9 cellular contexts compared by ENCODE assay signal in genomic region chr1:217135569-217135915, GRCh38.
DNase-seq lines count a peak whose midpoint lies in the region; ATAC-seq and TF ChIP-seq lines count a peak whose summit lies in the region.
"Had no signal": no experiment of that assay in that cellular context is flagged by ENCODE, and none has a peak within 500 bp of the region (broad histone marks: within the 10 kb centered on the region; RNA-seq: fewer than 3 reads in every experiment).

No MANE protein-coding gene starts in this region.

- H3K4me3 ChIP-seq in AG09309 (ENCODE audit: control insufficient read depth, low read depth, low read length) (peak overlapping the region; percentile 40), HUES48 (ENCODE audit: low read depth, low read length) (peak overlapping the region; percentile 65), duodenal mucosa (ENCODE audit: low read depth in 1 of 2, low read length in 2 of 2) (peak overlapping the region; percentile 60 to 63), mucosa of rectum (ENCODE audit: low read length in 2 of 2) (peak overlapping the region; percentile 35 to 51)
- H3K4me3 ChIP-seq: K562 had no signal

- H3K4me1 ChIP-seq in HUES48 (ENCODE audit: control insufficient read depth, insufficient read depth, low read length) (peaks cover 57% of the 10 kb centered on the region), duodenal mucosa (ENCODE audit: control insufficient read depth in 1 of 2, insufficient read depth in 2 of 2, low read length in 2 of 2) (peaks cover 27% of the 10 kb centered on the region in 2 donors), mucosa of rectum (ENCODE audit: control insufficient read depth in 2 of 2, insufficient read depth in 2 of 2, low read length in 2 of 2) (peaks cover 2 to 4% of the 10 kb centered on the region in 2 donors)

- TF ChIP-seq CTCF in AG09309 (IDR thresholded peaks at IDR 0.05; ENCODE audit: control insufficient read depth, insufficient read depth, low read depth, low read length, missing control alignments), result no peak

- H3K36me3 ChIP-seq in HUES48 (ENCODE audit: control insufficient read depth, insufficient read depth, low read length) (no peaks in the 10 kb centered on the region), duodenal mucosa (ENCODE audit: control insufficient read depth in 1 of 2, insufficient read depth in 2 of 2, low read length in 2 of 2) (no peaks in the 10 kb centered on the region), mucosa of rectum (ENCODE audit: control insufficient read depth in 2 of 2, insufficient read depth in 2 of 2, low read length in 2 of 2) (no peaks in the 10 kb centered on the region)

- no peak overlapping the region for H3K27ac ChIP-seq in HUES48 (ENCODE audit: low read depth, low read length)
- no peak overlapping the region for H3K27ac ChIP-seq in duodenal mucosa (ENCODE audit: low read depth, low read length)
- H3K27ac ChIP-seq in mucosa of rectum (ENCODE audit: low read depth in 2 of 2, low read length in 2 of 2), result no peak overlapping the region

- H3K27me3 ChIP-seq in HUES48 (ENCODE audit: control insufficient read depth, insufficient read depth, low read length), result peaks cover 100% of the 10 kb centered on the region
- H3K27me3 ChIP-seq in duodenal mucosa (ENCODE audit: control insufficient read depth in 1 of 2, insufficient read depth in 2 of 2, low read length in 2 of 2), result peaks cover 57 to 73% of the 10 kb centered on the region in 2 donors
- H3K27me3 ChIP-seq in mucosa of rectum (ENCODE audit: control insufficient read depth in 2 of 2, insufficient read depth in 2 of 2, low read length in 2 of 2), result peaks cover 46 to 50% of the 10 kb centered on the region in 2 donors

- no peak for ATAC-seq in HG03469 (IDR thresholded peaks at IDR 0.05; ENCODE audit: unreplicated experiment)
- ATAC-seq: K562 had no signal

- H3K9me3 ChIP-seq in HUES48 (ENCODE audit: control insufficient read depth, insufficient read depth, low read length), result no peaks in the 10 kb centered on the region
- no peaks in the 10 kb centered on the region for H3K9me3 ChIP-seq in duodenal mucosa (ENCODE audit: control insufficient read depth in 1 of 2, low read length in 2 of 2)
- no peaks in the 10 kb centered on the region for H3K9me3 ChIP-seq in mucosa of rectum (ENCODE audit: control insufficient read depth in 2 of 2, low read length in 2 of 2)

- H3K9ac ChIP-seq in HUES48 (ENCODE audit: low read depth, low read length) (no peak overlapping the region), duodenal mucosa (ENCODE audit: low read depth in 1 of 2, low read length in 2 of 2) (no peak overlapping the region), mucosa of rectum (ENCODE audit: low read depth in 1 of 2, low read length in 2 of 2) (no peak overlapping the region)

- DNase-seq in AG09309 (ENCODE audit: low read depth), result no peak
- no peak for DNase-seq in NCI-H524 treated with DMSO at 0.1 percent for 48 hours (lab: John Stamatoyannopoulos, UW)
- DNase-seq in LoVo (ENCODE audit: low spot score), result no peak
- DNase-seq in central memory CD4-positive, alpha-beta T cell, result no peak
